ENCODE assay signal across 1 cellular context in genomic region chr1:16072095-16072494, GRCh38.
TF ChIP-seq lines count a peak whose summit lies in the region.

No MANE protein-coding gene starts in this region.

TF ChIP-seq in WTC11, 78 proteins besides CTCF, POLR2A, EP300 and RAD21:
- TF ChIP-seq STAT6 (CRISPR knock-in tag; conservative IDR thresholded peaks at IDR 0.05; ENCODE audit: low read depth): no peak
- no peak for TF ChIP-seq ZNF532 (CRISPR knock-in tag; IDR thresholded peaks at IDR 0.05; ENCODE audit: borderline replicate concordance)
- TF ChIP-seq HMGA2 (CRISPR knock-in tag; IDR thresholded peaks at IDR 0.05): no peak
- TF ChIP-seq RORB (CRISPR knock-in tag; IDR thresholded peaks at IDR 0.05): no peak
- TF ChIP-seq ZNF425 (CRISPR knock-in tag; conservative IDR thresholded peaks at IDR 0.05): no peak
- no peak for TF ChIP-seq NFYB (CRISPR knock-in tag; conservative IDR thresholded peaks at IDR 0.05; ENCODE audit: low read depth)
- TF ChIP-seq, protein P1, sequence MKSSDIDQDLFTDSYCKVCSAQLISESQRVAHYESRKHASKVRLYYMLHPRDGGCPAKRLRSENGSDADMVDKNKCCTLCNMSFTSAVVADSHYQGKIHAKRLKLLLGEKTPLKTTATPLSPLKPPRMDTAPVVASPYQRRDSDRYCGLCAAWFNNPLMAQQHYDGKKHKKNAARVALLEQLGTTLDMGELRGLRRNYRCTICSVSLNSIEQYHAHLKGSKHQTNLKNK (CRISPR knock-in tag; IDR thresholded peaks at IDR 0.05): no peak
- no peak for TF ChIP-seq ZNF423 (CRISPR knock-in tag; IDR thresholded peaks at IDR 0.05)
- TF ChIP-seq, protein P2, sequence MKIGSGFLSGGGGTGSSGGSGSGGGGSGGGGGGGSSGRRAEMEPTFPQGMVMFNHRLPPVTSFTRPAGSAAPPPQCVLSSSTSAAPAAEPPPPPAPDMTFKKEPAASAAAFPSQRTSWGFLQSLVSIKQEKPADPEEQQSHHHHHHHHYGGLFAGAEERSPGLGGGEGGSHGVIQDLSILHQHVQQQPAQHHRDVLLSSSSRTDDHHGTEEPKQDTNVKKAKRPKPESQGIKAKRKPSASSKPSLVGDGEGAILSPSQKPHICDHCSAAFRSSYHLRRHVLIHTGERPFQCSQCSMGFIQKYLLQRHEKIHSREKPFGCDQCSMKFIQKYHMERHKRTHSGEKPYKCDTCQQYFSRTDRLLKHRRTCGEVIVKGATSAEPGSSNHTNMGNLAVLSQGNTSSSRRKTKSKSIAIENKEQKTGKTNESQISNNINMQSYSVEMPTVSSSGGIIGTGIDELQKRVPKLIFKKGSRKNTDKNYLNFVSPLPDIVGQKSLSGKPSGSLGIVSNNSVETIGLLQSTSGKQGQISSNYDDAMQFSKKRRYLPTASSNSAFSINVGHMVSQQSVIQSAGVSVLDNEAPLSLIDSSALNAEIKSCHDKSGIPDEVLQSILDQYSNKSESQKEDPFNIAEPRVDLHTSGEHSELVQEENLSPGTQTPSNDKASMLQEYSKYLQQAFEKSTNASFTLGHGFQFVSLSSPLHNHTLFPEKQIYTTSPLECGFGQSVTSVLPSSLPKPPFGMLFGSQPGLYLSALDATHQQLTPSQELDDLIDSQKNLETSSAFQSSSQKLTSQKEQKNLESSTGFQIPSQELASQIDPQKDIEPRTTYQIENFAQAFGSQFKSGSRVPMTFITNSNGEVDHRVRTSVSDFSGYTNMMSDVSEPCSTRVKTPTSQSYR (CRISPR knock-in tag; IDR thresholded peaks at IDR 0.05): no peak
- no peak for TF ChIP-seq NR1H2 (CRISPR knock-in tag; IDR thresholded peaks at IDR 0.05)
- TF ChIP-seq PRRX2 (CRISPR knock-in tag; IDR thresholded peaks at IDR 0.05): no peak
- TF ChIP-seq, protein P3, sequence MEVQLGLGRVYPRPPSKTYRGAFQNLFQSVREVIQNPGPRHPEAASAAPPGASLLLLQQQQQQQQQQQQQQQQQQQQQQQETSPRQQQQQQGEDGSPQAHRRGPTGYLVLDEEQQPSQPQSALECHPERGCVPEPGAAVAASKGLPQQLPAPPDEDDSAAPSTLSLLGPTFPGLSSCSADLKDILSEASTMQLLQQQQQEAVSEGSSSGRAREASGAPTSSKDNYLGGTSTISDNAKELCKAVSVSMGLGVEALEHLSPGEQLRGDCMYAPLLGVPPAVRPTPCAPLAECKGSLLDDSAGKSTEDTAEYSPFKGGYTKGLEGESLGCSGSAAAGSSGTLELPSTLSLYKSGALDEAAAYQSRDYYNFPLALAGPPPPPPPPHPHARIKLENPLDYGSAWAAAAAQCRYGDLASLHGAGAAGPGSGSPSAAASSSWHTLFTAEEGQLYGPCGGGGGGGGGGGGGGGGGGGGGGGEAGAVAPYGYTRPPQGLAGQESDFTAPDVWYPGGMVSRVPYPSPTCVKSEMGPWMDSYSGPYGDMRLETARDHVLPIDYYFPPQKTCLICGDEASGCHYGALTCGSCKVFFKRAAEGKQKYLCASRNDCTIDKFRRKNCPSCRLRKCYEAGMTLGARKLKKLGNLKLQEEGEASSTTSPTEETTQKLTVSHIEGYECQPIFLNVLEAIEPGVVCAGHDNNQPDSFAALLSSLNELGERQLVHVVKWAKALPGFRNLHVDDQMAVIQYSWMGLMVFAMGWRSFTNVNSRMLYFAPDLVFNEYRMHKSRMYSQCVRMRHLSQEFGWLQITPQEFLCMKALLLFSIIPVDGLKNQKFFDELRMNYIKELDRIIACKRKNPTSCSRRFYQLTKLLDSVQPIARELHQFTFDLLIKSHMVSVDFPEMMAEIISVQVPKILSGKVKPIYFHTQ (CRISPR knock-in tag; IDR thresholded peaks at IDR 0.05): no peak
TF ChIP-seq in WTC11: peak in this region for 0.
